17 cellular contexts compared by ENCODE assay signal in the genomic region with DNA sequence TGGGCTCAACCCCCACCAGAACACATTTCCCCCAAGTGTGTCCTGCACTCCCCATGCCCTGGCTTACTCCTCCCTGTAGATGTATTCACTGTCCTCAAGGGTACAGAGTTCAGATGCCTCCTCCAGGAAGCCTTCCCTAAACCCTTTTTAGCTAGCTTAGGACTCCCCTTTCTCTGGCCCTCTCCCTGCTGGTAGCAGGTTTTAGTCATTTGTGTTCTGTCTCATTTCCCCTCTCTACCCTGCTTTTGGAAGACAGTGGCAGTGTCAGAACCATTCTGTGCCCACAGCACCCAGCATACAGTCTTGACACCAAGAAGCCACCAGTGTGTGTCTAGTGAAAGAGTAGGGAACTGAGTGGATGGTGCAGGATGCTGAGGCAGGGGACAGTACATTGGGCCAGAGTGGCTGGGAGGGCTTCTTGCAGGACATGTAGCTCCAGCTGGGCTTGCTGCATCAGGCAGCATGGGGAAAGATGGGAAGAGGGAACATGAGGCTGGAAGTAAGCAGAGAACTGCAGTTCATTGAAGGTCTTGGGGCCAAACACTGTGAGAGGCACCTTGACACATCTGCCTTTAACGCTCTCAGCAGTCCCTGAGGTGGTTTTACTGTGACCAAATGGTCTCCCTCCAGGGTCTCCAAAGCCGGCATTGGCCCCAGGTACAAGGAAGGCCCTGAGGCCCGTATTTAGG. TPM values are rescaled to one million over a fixed set of nuclear protein-coding genes. Genes with fewer than 3 reads are reported as not detected.
A peak's percentile ranks its signal among the peaks of the same experiment; 100 is the strongest.
DNase-seq lines count a peak whose midpoint lies in the region; ATAC-seq and TF ChIP-seq lines count a peak whose summit lies in the region.
"Had no signal": no experiment of that assay in that cellular context is flagged by ENCODE, and none has a peak within 500 bp of the region (broad histone marks: within the 10 kb centered on the region; RNA-seq: fewer than 3 reads in every experiment).

No MANE protein-coding gene starts in this region.

- TF ChIP-seq CTCF in GM13977 (IDR thresholded peaks at IDR 0.05; ENCODE audit: extremely low read depth, insufficient read depth, missing control alignments), result no peak
- TF ChIP-seq CTCF in neural crest cell (conservative IDR thresholded peaks at IDR 0.05), result no peak

- H4K20me1 ChIP-seq in BLaER1 treated with 17β-estradiol and CSF1 and Interleukin-3, amounts not matched to agents 10 nM and 100 nM, result peaks cover 0 to 38% (median 12%) of the 10 kb centered on the region in 11 experiments; a peak in 8 of 22 replicates

- in situ Hi-C loops in GM13977 (cut with MboI; ENCODE audit: low pct_unique_long_range_greater_than_20kb, low sequenced_read_pairs, unreplicated experiment), result no loop called here

- peaks cover 9% of the 10 kb centered on the region for H3K4me1 Mint-ChIP-seq in central memory CD8-positive, alpha-beta T cell
- H3K4me1 Mint-ChIP-seq in neural crest cell, result peaks cover 9% of the 10 kb centered on the region

- H3K9me3 ChIP-seq in BLaER1 treated with 17β-estradiol and CSF1 and Interleukin-3, amounts not matched to agents 10 nM and 100 nM (replicated peaks in 1 of 11), result no peaks in the 10 kb centered on the region
- H3K9me3 ChIP-seq in right cardiac atrium (ENCODE audit: control insufficient read depth, low read length), result no peaks in the 10 kb centered on the region
- H3K9me3 ChIP-seq: body of pancreas, HAP-1 had no signal

- peak; percentile 20 for DNase-seq in GM13977 (ENCODE audit: low spot score)
- DNase-seq in central memory CD8-positive, alpha-beta T cell (ENCODE audit: low spot score in 2 of 2), result no peak
- DNase-seq in neural crest cell (ENCODE audit: low read depth, low spot score), result no peak
- DNase-seq in middle frontal gyrus (ENCODE audit: extremely low spot score, low spot score), result no peak
- no peak for DNase-seq in right cardiac atrium
- DNase-seq: activated CD8-positive, alpha-beta memory T cell treated with anti-CD3 and anti-CD28 coated beads, Interleukin-2, amount 10 ng/mL, durations not matched to agents 7 days and 5 days; activated naive CD4-positive, alpha-beta T cell; body of pancreas; NCI-H1092; NCI-H774 had no signal

- peak overlapping the region in 9 of 11 experiments; percentile 98 to 100 (median 100); a peak in 17 of 22 replicates for H3K4me2 ChIP-seq in BLaER1 treated with 17β-estradiol and CSF1 and Interleukin-3, amounts not matched to agents 10 nM and 100 nM

- peaks cover 42 to 91% (median 88%) of the 10 kb centered on the region in 10 experiments for H3K4me1 ChIP-seq in BLaER1 treated with 17β-estradiol and CSF1 and Interleukin-3, amounts not matched to agents 10 nM and 100 nM
- peaks cover 2% of the 10 kb centered on the region for H3K4me1 ChIP-seq in right cardiac atrium (ENCODE audit: control insufficient read depth, insufficient read depth, low read length)

- intact Hi-C loops in right cardiac atrium (cut with DNase I), result no loop called here

- H3K27me3 Mint-ChIP-seq in central memory CD8-positive, alpha-beta T cell, result peaks cover 29% of the 10 kb centered on the region
- peaks cover 73% of the 10 kb centered on the region for H3K27me3 Mint-ChIP-seq in neural crest cell (ENCODE audit: low read depth)

- 90% methylated on average over 3 of the region's 3 CpGs for WGBS in right cardiac atrium

- H3K27ac Mint-ChIP-seq in central memory CD8-positive, alpha-beta T cell (ENCODE audit: low read depth), result peak overlapping the region; percentile 3
- H3K27ac Mint-ChIP-seq in neural crest cell (ENCODE audit: unreplicated experiment), result no peak overlapping the region
- H3K27ac Mint-ChIP-seq: activated CD8-positive, alpha-beta memory T cell treated with anti-CD3 and anti-CD28 coated beads, Interleukin-2, amount 10 ng/mL, durations not matched to agents 7 days and 5 days had no signal

- peaks cover 20 to 52% (median 26%) of the 10 kb centered on the region in 11 experiments; a peak in 20 of 22 replicates for H3K27me3 ChIP-seq in BLaER1 treated with 17β-estradiol and CSF1 and Interleukin-3, amounts not matched to agents 10 nM and 100 nM
- no peaks in the 10 kb centered on the region for H3K27me3 ChIP-seq in right cardiac atrium (ENCODE audit: control insufficient read depth, insufficient read depth)

- no peaks in the 10 kb centered on the region for H3K9me3 Mint-ChIP-seq in central memory CD8-positive, alpha-beta T cell
- H3K9me3 Mint-ChIP-seq in neural crest cell, result no peaks in the 10 kb centered on the region

- peak overlapping the region in 3 of 11 experiments; percentile 75 to 79 (median 78); a peak in 3 of 22 replicates for H3K9ac ChIP-seq in BLaER1 treated with 17β-estradiol and CSF1 and Interleukin-3, amounts not matched to agents 10 nM and 100 nM

- no peak overlapping the region for H3K4me3 Mint-ChIP-seq in central memory CD8-positive, alpha-beta T cell
- H3K4me3 Mint-ChIP-seq in neural crest cell, result peak overlapping the region; percentile 62
- H3K4me3 Mint-ChIP-seq: activated CD8-positive, alpha-beta memory T cell treated with anti-CD3 and anti-CD28 coated beads, Interleukin-2, amount 10 ng/mL, durations not matched to agents 7 days and 5 days had no signal

- H3K4me3 ChIP-seq in BLaER1 treated with 17β-estradiol and CSF1 and Interleukin-3, amounts not matched to agents 10 nM and 100 nM, result peak overlapping the region in 3 of 10 experiments; percentile 13 to 76 (median 70); a peak in 3 of 20 replicates
- no peak overlapping the region for H3K4me3 ChIP-seq in right cardiac atrium (ENCODE audit: low read length)
- H3K4me3 ChIP-seq: body of pancreas, esophagus muscularis mucosa had no signal

- H3K36me3 ChIP-seq in BLaER1 treated with 17β-estradiol and CSF1 and Interleukin-3, amounts not matched to agents 10 nM and 100 nM, result no peaks in the 10 kb centered on the region
- H3K36me3 ChIP-seq: esophagus muscularis mucosa, HAP-1 had no signal

- no peak for ATAC-seq in central memory CD8-positive, alpha-beta T cell (replicated peaks; ENCODE audit: extremely low read depth, poor library complexity, severe bottlenecking)
- ATAC-seq in HG03442 (IDR thresholded peaks at IDR 0.05; ENCODE audit: unreplicated experiment) (no peak), right cardiac atrium (no peak), HG02840 (IDR thresholded peaks at IDR 0.05; ENCODE audit: low FRiP score, unreplicated experiment) (no peak)
- ATAC-seq: activated CD4-positive, CD25-positive, alpha-beta regulatory T cell treated with anti-CD3 and anti-CD28 coated beads, Interleukin-2, amount 50 U/mL, for 24 hours; activated CD8-positive, alpha-beta memory T cell treated with anti-CD3 and anti-CD28 coated beads, Interleukin-2, amount 10 ng/mL, durations not matched to agents 7 days and 5 days; body of pancreas had no signal

- H3K36me3 Mint-ChIP-seq in central memory CD8-positive, alpha-beta T cell (ENCODE audit: insufficient read depth), result peaks cover 3% of the 10 kb centered on the region
- no peaks in the 10 kb centered on the region for H3K36me3 Mint-ChIP-seq in neural crest cell (ENCODE audit: low read depth)
- H3K36me3 Mint-ChIP-seq: activated CD8-positive, alpha-beta memory T cell treated with anti-CD3 and anti-CD28 coated beads, Interleukin-2, amount 10 ng/mL, durations not matched to agents 7 days and 5 days had no signal

- no peak overlapping the region for H3K27ac ChIP-seq in BLaER1 treated with 17β-estradiol and CSF1 and Interleukin-3, amounts not matched to agents 10 nM and 100 nM
- no peak overlapping the region for H3K27ac ChIP-seq in right cardiac atrium (ENCODE audit: low read length)
- H3K27ac ChIP-seq: esophagus muscularis mucosa had no signal

RNA-seq across cellular contexts. Expression of a gene that starts 2.5 kb away (rescaled TPM):
- total RNA-seq in neural crest cell (1.2 and 1.4 TPM in 2 replicates), right cardiac atrium (1 to 10 TPM; 1.9 to 7.0 (median 5.3) TPM)
- 1.1 TPM for polyA plus RNA-seq in right cardiac atrium
- total RNA-seq: activated CD8-positive, alpha-beta memory T cell treated with anti-CD3 and anti-CD28 coated beads, Interleukin-2, amount 10 ng/mL, durations not matched to agents 7 days and 5 days; RPMI7951 had no signal
